In the genomic region with DNA sequence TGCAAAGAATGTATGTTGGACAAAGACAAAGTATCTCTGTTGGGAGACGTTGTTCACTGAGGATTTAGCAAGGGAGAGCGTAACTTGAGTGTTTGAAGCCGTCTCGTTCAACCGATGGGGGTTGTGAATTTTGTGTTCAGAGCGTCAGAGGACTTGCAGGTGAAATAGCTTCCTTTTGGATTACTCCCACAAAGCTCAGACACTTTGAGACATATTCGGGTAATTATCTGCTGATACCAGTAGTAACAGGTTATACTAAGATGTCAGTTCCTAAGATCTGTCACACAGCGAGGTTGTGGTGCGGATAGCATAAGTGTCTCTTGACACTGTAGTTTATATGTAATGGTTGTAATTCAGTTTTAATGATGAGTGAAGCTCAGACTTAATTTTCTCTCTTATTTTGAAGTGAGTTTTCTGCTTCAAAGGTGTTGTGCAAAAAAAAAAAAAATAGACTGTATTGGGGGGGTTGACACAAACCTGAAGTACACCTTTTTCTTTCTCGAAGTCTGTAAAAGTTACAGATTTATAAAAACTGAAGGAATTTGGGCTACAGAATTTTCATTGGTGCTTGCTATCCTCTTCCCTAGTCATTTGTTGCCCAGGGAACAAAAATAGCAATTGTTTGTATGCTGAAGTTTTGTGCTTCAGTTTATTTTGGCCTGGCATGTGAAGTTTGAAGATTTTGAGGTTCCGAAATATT, we compare ENCODE assay signal across 8 cellular contexts. TPM values are rescaled to one million over a fixed set of nuclear protein-coding genes. Genes with fewer than 3 reads are reported as not detected.
DNase-seq lines count a peak whose midpoint lies in the region; ATAC-seq, FAIRE-seq and TF ChIP-seq lines count a peak whose summit lies in the region.

No MANE protein-coding gene starts in this region.

- H3K9me3 Mint-ChIP-seq in activated naive CD4-positive, alpha-beta T cell treated with anti-CD3 and anti-CD28 coated beads, Interleukin-2, amount 50 U/mL, for 72 hours = no peaks in the 10 kb centered on the region
- H3K9me3 Mint-ChIP-seq in stimulated activated effector memory CD8-positive, alpha-beta T cell treated with anti-CD3 and anti-CD28 coated beads, Interleukin-12 subunit alpha, Interleukin-12 subunit beta, amount 100 ng/mL, for 72 hours = no peaks in the 10 kb centered on the region

- peak overlapping the region; percentile 96 to 99 for H3K27ac Mint-ChIP-seq in activated naive CD4-positive, alpha-beta T cell treated with anti-CD3 and anti-CD28 coated beads, Interleukin-2, amount 50 U/mL, for 72 hours
- H3K27ac Mint-ChIP-seq in stimulated activated effector memory CD8-positive, alpha-beta T cell treated with anti-CD3 and anti-CD28 coated beads, Interleukin-12 subunit alpha, Interleukin-12 subunit beta, amount 100 ng/mL, for 72 hours = peak overlapping the region; percentile 99

- WGBS in A549 (ENCODE audit: missing lambda C conversion rate) = 34% methylated on average over 11 of the region's 11 CpGs

- CTCF ChIA-PET in A549 (lab: Yijun Ruan, JAX) = interaction anchor here (1.4 to 1.5 kb wide), 2 partner anchors 22 to 26 kb away, joined by 3 to 4 read pairs; no protein-coding TSS in a partner anchor

- no peak for TF ChIP-seq EP300 in A549 (IDR thresholded peaks at IDR 0.05)

- peak overlapping the region; percentile 98 to 100 for H3K27ac ChIP-seq in A549

- POLR2A ChIA-PET in A549 (lab: Yijun Ruan, JAX) = no interaction called here

- H3K4me3 ChIP-seq in A549 (peak overlapping the region; percentile 73), iPS-11a (ENCODE audit: low read depth, low read length) (peak overlapping the region; percentile 62)

- H3K4me1 Mint-ChIP-seq in stimulated activated effector memory CD8-positive, alpha-beta T cell treated with anti-CD3 and anti-CD28 coated beads, Interleukin-12 subunit alpha, Interleukin-12 subunit beta, amount 100 ng/mL, for 72 hours = peaks cover 78% of the 10 kb centered on the region

- no peaks in the 10 kb centered on the region for H3K9me3 ChIP-seq in A549

- no peak for DNase-seq in A549 (ENCODE audit: low read depth in 1 of 2, low spot score in 1 of 2)
- no peak for DNase-seq in GM19239 (ENCODE audit: insufficient read length, low spot score)
- no peak for DNase-seq in activated naive CD4-positive, alpha-beta T cell treated with anti-CD3 and anti-CD28 coated beads, Interleukin-2, amount 50 U/mL, for 72 hours (ENCODE audit: low spot score in 2 of 2)
- no peak for DNase-seq in stimulated activated effector memory CD8-positive, alpha-beta T cell treated with anti-CD3 and anti-CD28 coated beads, Interleukin-12 subunit alpha, Interleukin-12 subunit beta, amount 100 ng/mL, for 72 hours (ENCODE audit: low spot score in 2 of 2)
- no peak for DNase-seq in left lobe of liver (ENCODE audit: low spot score)
- no peak for DNase-seq in DMS114 treated with DMSO at 0.1 percent for 48 hours (lab: John Stamatoyannopoulos, UW; ENCODE audit: unreplicated experiment)

- peaks cover 16 to 27% of the 10 kb centered on the region in 2 donors for H3K36me3 Mint-ChIP-seq in activated naive CD4-positive, alpha-beta T cell treated with anti-CD3 and anti-CD28 coated beads, Interleukin-2, amount 50 U/mL, for 72 hours
- peaks cover 72% of the 10 kb centered on the region for H3K36me3 Mint-ChIP-seq in stimulated activated effector memory CD8-positive, alpha-beta T cell treated with anti-CD3 and anti-CD28 coated beads, Interleukin-12 subunit alpha, Interleukin-12 subunit beta, amount 100 ng/mL, for 72 hours

- no peak for TF ChIP-seq RAD21 in A549 (conservative IDR thresholded peaks at IDR 0.05 in 1 of 2, IDR thresholded peaks at IDR 0.05 in 1 of 2)

- FAIRE-seq in A549 (lab: Jason Lieb, UNC) (no peak), GM19239 (lab: Jason Lieb, UNC) (peak; percentile 59)

- TF ChIP-seq CTCF in A549 (IDR thresholded peaks at IDR 0.05) = no peak

- peaks cover 59% of the 10 kb centered on the region for H3K4me1 ChIP-seq in A549

- ATAC-seq in A549 (no peak), HG02642 (IDR thresholded peaks at IDR 0.05; ENCODE audit: poor library complexity, unreplicated experiment) (no peak), left lobe of liver (no peak)
- ATAC-seq in activated naive CD4-positive, alpha-beta T cell treated with anti-CD3 and anti-CD28 coated beads, Interleukin-2, amount 50 U/mL, for 72 hours = no peak
- no peak for ATAC-seq in stimulated activated effector memory CD8-positive, alpha-beta T cell treated with anti-CD3 and anti-CD28 coated beads, Interleukin-12 subunit alpha, Interleukin-12 subunit beta, amount 100 ng/mL, for 72 hours

- H3K4me2 ChIP-seq in A549 = peak overlapping the region; percentile 86

- H3K4me3 Mint-ChIP-seq in stimulated activated effector memory CD8-positive, alpha-beta T cell treated with anti-CD3 and anti-CD28 coated beads, Interleukin-12 subunit alpha, Interleukin-12 subunit beta, amount 100 ng/mL, for 72 hours = peak overlapping the region; percentile 91

- no peak for TF ChIP-seq POLR2A in A549 (IDR thresholded peaks at IDR 0.05; ENCODE audit: low read length)

TF ChIP-seq in A549, 52 proteins besides CTCF, POLR2A, EP300 and RAD21:
- TF ChIP-seq NPAS2 (CRISPR knock-in tag; IDR thresholded peaks at IDR 0.05; ENCODE audit: borderline replicate concordance) (no peak), RFX5 (IDR thresholded peaks at IDR 0.05) (peak; percentile 92), FOSB (CRISPR knock-in tag; IDR thresholded peaks at IDR 0.05) (no peak), HOXA7 (CRISPR knock-in tag; IDR thresholded peaks at IDR 0.05) (no peak), NFE2L2 (conservative IDR thresholded peaks at IDR 0.05; ENCODE audit: low read length) (no peak)

RNA-seq across cellular contexts. Expression of a gene that starts 1.7 kb away (rescaled TPM):
- polyA plus RNA-seq in A549 (2011; rRNA removed) (36.0 and 41.8 TPM in 2 replicates), A549 (2017; fragmentation: RNase III; extraction: RNeasy Plus Mini Kit Qiagen cat#74134 plus additional on column Dnase treatment) (35.7 to 40.3 TPM (median 40.1 TPM) in 3 replicates)
- polyA plus RNA-seq in A549 (2012; cell fraction: cytosol; rRNA removed) = 23.7 and 26.2 TPM in 2 replicates
- polyA plus RNA-seq in A549 (2012; cell fraction: nucleus; rRNA removed) = 99.3 and 131 TPM in 2 replicates
- 69.6 and 72.3 TPM in 2 replicates for polyA minus RNA-seq in A549 (2011; rRNA and poly(A)+ RNA removed)
- 100 to 1,000 TPM; 153 to 195 TPM for total RNA-seq in activated naive CD4-positive, alpha-beta T cell treated with anti-CD3 and anti-CD28 coated beads, Interleukin-2, amount 50 U/mL, for 72 hours
- 28.5 TPM for total RNA-seq in left lobe of liver
